Comparison of ENCODE assay signal across 19 cellular contexts in genomic region chr5:1142886-1143669, GRCh38. TPM values are rescaled to one million over a fixed set of nuclear protein-coding genes. Genes with fewer than 3 reads are reported as not detected.
"Had no signal": no experiment of that assay in that cellular context is flagged by ENCODE, and none has a peak within 500 bp of the region (broad histone marks: within the 10 kb centered on the region; RNA-seq: fewer than 3 reads in every experiment).

No MANE protein-coding gene starts in this region.

- DNase-seq: effector memory CD8-positive, alpha-beta T cell; gastrocnemius medialis; islet precursor cell; naive thymus-derived CD8-positive, alpha-beta T cell; ovary; small intestine; stimulated activated CD4-positive, alpha-beta T cell treated with anti-CD3 and anti-CD28 coated beads, Interleukin-12 subunit alpha, Interleukin-12 subunit beta, amount 100 ng/mL, for 4 hours; stimulated activated naive CD4-positive, alpha-beta T cell treated with Interleukin-2 at 50 U/mL for 16 hours; tibial artery; uterus had no signal

- H3K4me3 ChIP-seq: esophagus muscularis mucosa, gastrocnemius medialis, left lung, lung, mucosa of descending colon, ovary, tibial artery, upper lobe of left lung, uterus had no signal

- H3K4me1 ChIP-seq: uterus had no signal

- H3K36me3 ChIP-seq: esophagus muscularis mucosa, gastrocnemius medialis, left lung, ovary, tibial artery, upper lobe of left lung, uterus had no signal

- H3K27me3 ChIP-seq: left lung, ovary, upper lobe of left lung, uterus had no signal

- H3K4me3 Mint-ChIP-seq: effector memory CD8-positive, alpha-beta T cell; naive thymus-derived CD8-positive, alpha-beta T cell had no signal

- H3K27ac ChIP-seq: epithelial cell of prostate, esophagus muscularis mucosa, gastrocnemius medialis, left lung, ovary, tibial artery, upper lobe of left lung, uterus had no signal

- H3K36me3 Mint-ChIP-seq: naive thymus-derived CD8-positive, alpha-beta T cell had no signal

- H3K9me3 ChIP-seq: esophagus muscularis mucosa, gastrocnemius medialis, left lung, mucosa of descending colon, ovary, tibial artery, upper lobe of left lung, uterus had no signal

- FAIRE-seq: small intestine had no signal

- H3K9me3 Mint-ChIP-seq: effector memory CD8-positive, alpha-beta T cell; naive thymus-derived CD8-positive, alpha-beta T cell had no signal

- ATAC-seq: effector memory CD8-positive, alpha-beta T cell; gastrocnemius medialis; left lung; mucosa of descending colon; naive thymus-derived CD8-positive, alpha-beta T cell; right cardiac atrium had no signal

- H3K27ac Mint-ChIP-seq: effector memory CD8-positive, alpha-beta T cell had no signal

RNA-seq across cellular contexts. Expression of gene SLC6A19, which starts 58.3 kb away (rescaled TPM):
- total RNA-seq: esophagus muscularis mucosa; fibroblast of villous mesenchyme; left lung; naive thymus-derived CD8-positive, alpha-beta T cell; right cardiac atrium had no signal
- polyA plus RNA-seq: lung; naive thymus-derived CD8-positive, alpha-beta T cell; neural cell; ovary; right cardiac atrium had no signal
